8 cellular contexts compared by ENCODE assay signal in genomic region chr1:151593651-151594625, GRCh38. TPM values are rescaled to one million over a fixed set of nuclear protein-coding genes. Genes with fewer than 3 reads are reported as not detected.
DNase-seq lines count a peak whose midpoint lies in the region; ATAC-seq and TF ChIP-seq lines count a peak whose summit lies in the region.

No MANE protein-coding gene starts in this region.

- no peak overlapping the region for H3K4me3 ChIP-seq in brain microvascular endothelial cell (ENCODE audit: low read depth, low read length)

- peak; percentile 96 for TF ChIP-seq CTCF in GM20000 (IDR thresholded peaks at IDR 0.05; ENCODE audit: extremely low read depth, missing control alignments)
- TF ChIP-seq CTCF in VCaP (conservative IDR thresholded peaks at IDR 0.05): peak; percentile 99
- peak; percentile 97 for TF ChIP-seq CTCF in brain microvascular endothelial cell (IDR thresholded peaks at IDR 0.05; ENCODE audit: low read depth, low read length, missing control alignments)

- H3K9me3 Mint-ChIP-seq in immature natural killer cell: no peaks in the 10 kb centered on the region

- in situ Hi-C loops in brain microvascular endothelial cell (cut with HindIII; ENCODE audit: low pct_ligation_motif_present, low sequenced_read_pairs): no loop called here

- peaks cover 6 to 13% of the 10 kb centered on the region in 2 donors for H3K4me1 Mint-ChIP-seq in immature natural killer cell

- H3K27me3 ChIP-seq in brain microvascular endothelial cell (replicated peaks): no peaks in the 10 kb centered on the region

- peak overlapping the region; percentile 39 for H3K27ac ChIP-seq in VCaP
- H3K27ac ChIP-seq in brain microvascular endothelial cell: no peak overlapping the region

- H3K36me3 Mint-ChIP-seq in immature natural killer cell: no peaks in the 10 kb centered on the region

- peaks cover 3 to 9% (median 8%) of the 10 kb centered on the region in 3 donors for H3K27me3 Mint-ChIP-seq in immature natural killer cell (ENCODE audit: low read depth in 3 of 3)

- DNase-seq in AG08395 (ENCODE audit: low spot score) (peak; percentile 52), GM20000 (ENCODE audit: low spot score) (peak; percentile 89), NCI-H1930 (lab: John Stamatoyannopoulos, UW) (peak; percentile 45 to 76), brain microvascular endothelial cell (no peak), immature natural killer cell (peak; percentile 67 to 73 (median 68))
- peak; percentile 76 to 84 for DNase-seq in stimulated activated CD4-positive, alpha-beta T cell treated with anti-CD3 and anti-CD28 coated beads, Interleukin-15, amount 100 ng/mL, for 48 hours (ENCODE audit: low read depth in 2 of 2)

- H3K27ac Mint-ChIP-seq in immature natural killer cell: no peak overlapping the region

- ATAC-seq in GM18511 (IDR thresholded peaks at IDR 0.05; ENCODE audit: unreplicated experiment): no peak

- peak overlapping the region in 4 of 5 donors; percentile 14 to 62 (median 36) for H3K4me3 Mint-ChIP-seq in immature natural killer cell

- H3K36me3 ChIP-seq in brain microvascular endothelial cell (replicated peaks): no peaks in the 10 kb centered on the region

RNA-seq across cellular contexts. Expression of gene SNX27, which starts 17.9 kb away (rescaled TPM):
- polyA plus RNA-seq in immature natural killer cell: 10 to 100 TPM in 1 of 3 donors, 1 to 10 TPM in 2; 4.4 to 12.7 (median 9.0) TPM

RNA-seq across cellular contexts. Expression of gene TUFT1, which starts 53.8 kb away (rescaled TPM):
- 1 to 10 TPM in 2 of 3 donors, under 1 TPM in 1; 0.83 to 4.2 (median 1.3) TPM for polyA plus RNA-seq in immature natural killer cell
